In genomic region chr5:169213479-169213878, GRCh38 we compare ENCODE assay signal across 21 cellular contexts.
DNase-seq lines count a peak whose midpoint lies in the region; ATAC-seq, FAIRE-seq and TF ChIP-seq lines count a peak whose summit lies in the region.
"Had no signal": no experiment of that assay in that cellular context is flagged by ENCODE, and none has a peak within 500 bp of the region (broad histone marks: within the 10 kb centered on the region; RNA-seq: fewer than 3 reads in every experiment).

No MANE protein-coding gene starts in this region.

- peaks cover 49% of the 10 kb centered on the region for H3K4me1 ChIP-seq in parathyroid adenoma
- H3K4me1 ChIP-seq: SJCRH30, transverse colon had no signal

- ATAC-seq in stimulated activated naive CD8-positive, alpha-beta T cell treated with anti-CD3 and anti-CD28 coated beads, Interleukin-15, amount 100 ng/mL, for 72 hours: no peak
- ATAC-seq in left colon: no peak
- no peak for ATAC-seq in left ventricle myocardium superior
- ATAC-seq: activated CD4-positive, CD25-positive, alpha-beta regulatory T cell treated with anti-CD3 and anti-CD28 coated beads, Interleukin-2, amount 50 U/mL, for 24 hours; activated CD8-positive, alpha-beta T cell treated with anti-CD3 and anti-CD28 coated beads for 36 hours; activated naive CD4-positive, alpha-beta T cell treated with anti-CD3 and anti-CD28 coated beads, Interleukin-2, amount 50 U/mL, for 72 hours; activated T-helper 17 cell treated with anti-CD3 and anti-CD28 coated beads, Interleukin-2, amount 50 U/mL, for 72 hours; mucosa of descending colon; natural killer cell treated with Interleukin-12 subunit alpha and Interleukin-12 subunit beta and Interleukin-15 and Interleukin-18, amount 100 ng/mL, for 72 hours had no signal

- peaks cover 15% of the 10 kb centered on the region for H3K79me2 ChIP-seq in parathyroid adenoma

- no peak overlapping the region for H3K27ac Mint-ChIP-seq in HFFc6
- no peak overlapping the region for H3K27ac Mint-ChIP-seq in stimulated activated naive CD8-positive, alpha-beta T cell treated with anti-CD3 and anti-CD28 coated beads, Interleukin-15, amount 100 ng/mL, for 72 hours
- H3K27ac Mint-ChIP-seq: activated CD8-positive, alpha-beta T cell treated with anti-CD3 and anti-CD28 coated beads for 36 hours; activated naive CD4-positive, alpha-beta T cell treated with anti-CD3 and anti-CD28 coated beads, Interleukin-2, amount 50 U/mL, for 72 hours; activated T-helper 17 cell treated with anti-CD3 and anti-CD28 coated beads, Interleukin-2, amount 50 U/mL, for 72 hours; natural killer cell treated with Interleukin-12 subunit alpha and Interleukin-12 subunit beta and Interleukin-15 and Interleukin-18, amount 100 ng/mL, for 72 hours had no signal

- H3K9ac ChIP-seq in parathyroid adenoma: no peak overlapping the region

- peaks cover 19% of the 10 kb centered on the region for H3K4me1 Mint-ChIP-seq in HFFc6 (ENCODE audit: low read depth)
- H3K4me1 Mint-ChIP-seq in stimulated activated naive CD8-positive, alpha-beta T cell treated with anti-CD3 and anti-CD28 coated beads, Interleukin-15, amount 100 ng/mL, for 72 hours: no peaks in the 10 kb centered on the region
- H3K4me1 Mint-ChIP-seq: activated T-helper 17 cell treated with anti-CD3 and anti-CD28 coated beads, Interleukin-2, amount 50 U/mL, for 72 hours; central memory CD8-positive, alpha-beta T cell had no signal

- TF ChIP-seq CTCF in HFFc6 (IDR thresholded peaks at IDR 0.05) (no peak), bronchial epithelial cell (IDR thresholded peaks at IDR 0.05; ENCODE audit: insufficient read depth, low read length, severe bottlenecking) (no peak), parathyroid adenoma (IDR thresholded peaks at IDR 0.05) (no peak)

- H3K27ac ChIP-seq in parathyroid adenoma: peak overlapping the region; percentile 97
- H3K27ac ChIP-seq: SJCRH30, transverse colon had no signal

- H3K36me3 Mint-ChIP-seq in HFFc6 (ENCODE audit: low read depth): no peaks in the 10 kb centered on the region; the same call in 1 of the 2 replicates
- H3K36me3 Mint-ChIP-seq: activated naive CD4-positive, alpha-beta T cell treated with anti-CD3 and anti-CD28 coated beads, Interleukin-2, amount 50 U/mL, for 72 hours; natural killer cell treated with Interleukin-12 subunit alpha and Interleukin-12 subunit beta and Interleukin-15 and Interleukin-18, amount 100 ng/mL, for 72 hours had no signal

- no peaks in the 10 kb centered on the region for H3K9me3 ChIP-seq in parathyroid adenoma (ENCODE audit: control insufficient read depth, low read length)
- H3K9me3 ChIP-seq: mucosa of descending colon, SJCRH30, transverse colon had no signal

- no peak overlapping the region for H3K4me3 Mint-ChIP-seq in HFFc6
- H3K4me3 Mint-ChIP-seq in stimulated activated naive CD8-positive, alpha-beta T cell treated with anti-CD3 and anti-CD28 coated beads, Interleukin-15, amount 100 ng/mL, for 72 hours: no peak overlapping the region
- H3K4me3 Mint-ChIP-seq: activated CD8-positive, alpha-beta T cell treated with anti-CD3 and anti-CD28 coated beads for 36 hours; activated T-helper 17 cell treated with anti-CD3 and anti-CD28 coated beads, Interleukin-2, amount 50 U/mL, for 72 hours; central memory CD8-positive, alpha-beta T cell; natural killer cell treated with Interleukin-12 subunit alpha and Interleukin-12 subunit beta and Interleukin-15 and Interleukin-18, amount 100 ng/mL, for 72 hours had no signal

- intact Hi-C loops in left colon (cut with DNase I, micrococcal nuclease): no loop called here
- intact Hi-C loops in left ventricle myocardium superior (cut with micrococcal nuclease): no loop called here

- H3K36me3 ChIP-seq in bronchial epithelial cell (ENCODE audit: control insufficient read depth, insufficient read depth, low read length): no peaks in the 10 kb centered on the region
- H3K36me3 ChIP-seq in parathyroid adenoma (ENCODE audit: control insufficient read depth, insufficient read depth, low read length): no peaks in the 10 kb centered on the region
- H3K36me3 ChIP-seq: SJCRH30, transverse colon had no signal

- H3K4me2 ChIP-seq in parathyroid adenoma (ENCODE audit: low read length): no peak overlapping the region

- peaks cover 12% of the 10 kb centered on the region for H3K9me3 Mint-ChIP-seq in HFFc6
- peaks cover 7 to 9% of the 10 kb centered on the region in 2 donors for H3K9me3 Mint-ChIP-seq in stimulated activated naive CD8-positive, alpha-beta T cell treated with anti-CD3 and anti-CD28 coated beads, Interleukin-15, amount 100 ng/mL, for 72 hours
- H3K9me3 Mint-ChIP-seq: activated T-helper 17 cell treated with anti-CD3 and anti-CD28 coated beads, Interleukin-2, amount 50 U/mL, for 72 hours had no signal

- H2AFZ ChIP-seq in parathyroid adenoma: no peak overlapping the region

- H3K27me3 Mint-ChIP-seq in HFFc6 (ENCODE audit: insufficient read depth): no peaks in the 10 kb centered on the region; the same call in none of the 2 replicates
- H3K27me3 Mint-ChIP-seq in stimulated activated naive CD8-positive, alpha-beta T cell treated with anti-CD3 and anti-CD28 coated beads, Interleukin-15, amount 100 ng/mL, for 72 hours: no peaks in the 10 kb centered on the region

- FAIRE-seq in bronchial epithelial cell (lab: Jason Lieb, UNC): no peak
- FAIRE-seq: islet of Langerhans, TTC549 had no signal

- H3K4me3 ChIP-seq in bronchial epithelial cell (ENCODE audit: low read depth, low read length) (no peak overlapping the region), parathyroid adenoma (ENCODE audit: low read depth, low read length) (no peak overlapping the region)
- H3K4me3 ChIP-seq: mucosa of descending colon, SJCRH30, skin epidermis, transverse colon had no signal

- H3K27me3 ChIP-seq in bronchial epithelial cell (ENCODE audit: control insufficient read depth, insufficient read depth, low read length): no peaks in the 10 kb centered on the region
- no peaks in the 10 kb centered on the region for H3K27me3 ChIP-seq in parathyroid adenoma (ENCODE audit: control insufficient read depth, insufficient read depth, low read length)
- H3K27me3 ChIP-seq: transverse colon had no signal

- DNase-seq in AG20443 (ENCODE audit: low spot score) (peak; percentile 64), HFFc6 (peak; percentile 37), bronchial epithelial cell (ENCODE audit: low read depth) (peak; percentile 15), left colon (no peak), left ventricle myocardium superior (no peak)
- DNase-seq in stimulated activated naive CD8-positive, alpha-beta T cell treated with anti-CD3 and anti-CD28 coated beads, Interleukin-15, amount 100 ng/mL, for 72 hours: no peak
- DNase-seq: activated CD8-positive, alpha-beta T cell treated with anti-CD3 and anti-CD28 coated beads for 36 hours; mucosa of descending colon; NCI-H2029; NCI-H748 treated with DMSO at 0.1 percent for 48 hours; SJCRH30; transverse colon had no signal

Comparison
In these comparisons a context has a peak if more than half of its experiments do, and no peak if none do; other contexts are left out.
1. DNase-seq: peak in AG20443 (single experiment), HFFc6 (single experiment) and bronchial epithelial cell (single experiment); none in stimulated activated naive CD8-positive, alpha-beta T cell treated with anti-CD3 and anti-CD28 coated beads, Interleukin-15, amount 100 ng/mL, for 72 hours (0 of 2), left colon (0 of 2) and left ventricle myocardium superior (single experiment).